In the genomic region with DNA sequence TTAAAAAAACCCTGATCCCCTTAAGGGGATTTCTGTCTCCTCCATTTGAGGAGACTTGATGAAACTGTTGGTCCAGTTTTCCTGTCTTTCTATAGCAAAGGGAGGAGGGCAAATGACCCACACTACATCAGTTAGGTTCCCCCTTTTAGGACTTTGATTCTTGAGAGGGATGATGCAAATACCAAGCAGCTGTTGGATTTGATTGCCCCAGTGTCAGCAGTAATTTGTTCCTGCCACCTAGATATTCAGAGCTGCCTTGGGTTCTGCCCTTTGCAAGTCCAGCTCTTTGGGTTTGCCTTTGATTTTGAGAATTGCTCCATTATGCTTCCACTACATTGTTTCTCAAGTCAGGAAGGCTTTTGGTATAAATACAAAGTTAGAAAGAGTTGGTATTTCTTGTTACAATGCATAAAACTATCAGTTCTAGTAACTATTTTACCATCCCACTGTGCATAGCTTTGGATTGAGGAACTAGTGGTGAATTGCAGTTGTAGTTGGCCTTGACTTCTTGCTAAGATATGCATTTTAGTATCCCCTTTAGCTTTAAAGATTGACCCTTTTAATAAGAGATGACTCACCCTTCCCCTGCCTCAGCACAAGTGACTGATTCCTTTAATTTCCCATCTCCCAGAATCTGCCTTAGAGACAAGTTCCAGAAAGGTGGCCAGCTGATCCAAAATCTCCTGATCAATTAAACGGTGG, we compare ENCODE assay signal across 5 cellular contexts.
"Had no signal": no experiment of that assay in that cellular context is flagged by ENCODE, and none has a peak within 500 bp of the region (broad histone marks: within the 10 kb centered on the region; RNA-seq: fewer than 3 reads in every experiment).

No MANE protein-coding gene starts in this region.

- ATAC-seq: GM23338, HepG2 had no signal

- DNase-seq: H9, HCEC 1CT had no signal

- H3K27ac ChIP-seq: HL-60 had no signal

- H3K4me3 ChIP-seq: GM23338 had no signal
